21 cellular contexts compared by ENCODE assay signal in genomic region chr18:63480476-63480875, GRCh38. TPM values are rescaled to one million over a fixed set of nuclear protein-coding genes. Genes with fewer than 3 reads are reported as not detected.
DNase-seq lines count a peak whose midpoint lies in the region; FAIRE-seq and TF ChIP-seq lines count a peak whose summit lies in the region.
"Had no signal": no experiment of that assay in that cellular context is flagged by ENCODE, and none has a peak within 500 bp of the region (broad histone marks: within the 10 kb centered on the region; RNA-seq: fewer than 3 reads in every experiment).

No MANE protein-coding gene starts in this region.

- BruUV-seq in MCF 10A (replicated peaks; lab: Mats Ljungman, UMichigan): no TSS peak

- WGBS in suprapubic skin: 83% methylated on average over 1 of the region's 1 CpG
- 61 to 82% (median 71%) methylated on average over 1 of the region's 1 CpG for whole genome bisulfite sequencing in adrenal gland, 4 donors
- WGBS in ovary, 3 donors: 81 to 92% (median 89%) methylated on average over 1 of the region's 1 CpG

- intact Hi-C loops in MCF 10A (cut with micrococcal nuclease): no loop called here
- intact Hi-C loops in breast epithelium (cut with DNase I; ENCODE audit: low total_unique reads): no loop called here
- intact Hi-C loops in adrenal gland (cut with DNase I): no loop called here
- intact Hi-C loops in ovary (cut with DNase I): no loop called here

- no peaks in the 10 kb centered on the region for H3K27me3 Mint-ChIP-seq in MCF 10A (ENCODE audit: insufficient read depth, unreplicated experiment)

- no peak overlapping the region for H2AFZ ChIP-seq in keratinocyte (ENCODE audit: control insufficient read depth, low read length)

- CTCF ChIA-PET in MCF 10A (lab: Yijun Ruan, JAX): interaction anchor here (3.8 kb wide), 1 partner anchor 41 kb away, joined by 30 read pairs; no protein-coding TSS in a partner anchor

- POLR2A ChIA-PET in MCF 10A (lab: Yijun Ruan, JAX): interaction anchor here (0.9 to 14.1 kb wide), 13 partner anchors 8 to 116 kb away, joined by 3 to 863 read pairs (median 23); partner anchors contain the start of gene VPS4B

- peaks cover 68% of the 10 kb centered on the region for H3K36me3 Mint-ChIP-seq in MCF 10A (ENCODE audit: insufficient read depth, unreplicated experiment)
- H3K36me3 Mint-ChIP-seq: CD14-positive monocyte; CD8-positive, alpha-beta T cell had no signal

- peak overlapping the region; percentile 100 for H3K9ac ChIP-seq in keratinocyte (ENCODE audit: control insufficient read depth, extremely low read depth, insufficient read depth, low read length)

- peak; percentile 40 for DNase-seq in MCF 10A (ENCODE audit: unreplicated experiment)
- DNase-seq in breast epithelium (ENCODE audit: low spot score in 2 of 2): no peak
- peak; percentile 18 for DNase-seq in bronchial epithelial cell (ENCODE audit: low read depth)
- no peak for DNase-seq in keratinocyte (ENCODE audit: low read depth, low spot score)
- DNase-seq in suprapubic skin (ENCODE audit: low spot score in 2 of 2): no peak
- no peak for DNase-seq in adrenal gland
- no peak for DNase-seq in ovary
- no peak for DNase-seq in NCI-H2081 treated with DMSO at 0.1 percent for 48 hours (lab: John Stamatoyannopoulos, UW)
- DNase-seq: CD8-positive, alpha-beta T cell; COR-L47; DND-41; GDM1; HCEC 1CT; HFFc6 had no signal

- H3K9me3 Mint-ChIP-seq in MCF 10A (ENCODE audit: unreplicated experiment): no peaks in the 10 kb centered on the region
- H3K9me3 Mint-ChIP-seq: CD14-positive monocyte; CD8-positive, alpha-beta T cell; HFFc6 had no signal

- H3K27ac Mint-ChIP-seq in MCF 10A (ENCODE audit: low read depth, unreplicated experiment): no peak overlapping the region
- H3K27ac Mint-ChIP-seq: CD14-positive monocyte; CD8-positive, alpha-beta T cell; HFFc6 had no signal

- H3K4me2 ChIP-seq in keratinocyte (ENCODE audit: control insufficient read depth, extremely low read depth, insufficient read depth, low read depth, low read length): peak overlapping the region; percentile 79

- H3K9me1 ChIP-seq in keratinocyte (ENCODE audit: control insufficient read depth, extremely low read depth, insufficient read depth, low read length): peaks cover 2% of the 10 kb centered on the region

- H3K27me3 ChIP-seq in breast epithelium (no peaks in the 10 kb centered on the region), bronchial epithelial cell (ENCODE audit: control insufficient read depth, insufficient read depth, low read length) (no peaks in the 10 kb centered on the region), keratinocyte (ENCODE audit: control insufficient read depth, extremely low read depth, insufficient read depth, low read length) (no peaks in the 10 kb centered on the region), suprapubic skin (no peaks in the 10 kb centered on the region), adrenal gland (no peaks in the 10 kb centered on the region), ovary (no peaks in the 10 kb centered on the region)

- H3K4me3 ChIP-seq in breast epithelium (peak overlapping the region in 1 of 3 donors; percentile 25), bronchial epithelial cell (ENCODE audit: low read depth, low read length) (peak overlapping the region; percentile 69), keratinocyte (ENCODE audit: control insufficient read depth in 2 of 3, extremely low read depth in 1 of 3, insufficient read depth in 2 of 3, low read depth in 1 of 3, low read length in 3 of 3) (peak overlapping the region; percentile 79 to 98 (median 96)), suprapubic skin (peak overlapping the region; percentile 5), adrenal gland (no peak overlapping the region), ovary (no peak overlapping the region)

- H3K4me3 Mint-ChIP-seq in MCF 10A (ENCODE audit: unreplicated experiment): peak overlapping the region; percentile 95
- H3K4me3 Mint-ChIP-seq: CD14-positive monocyte; CD8-positive, alpha-beta T cell; HFFc6 had no signal

- TF ChIP-seq POLR2A in breast epithelium (IDR thresholded peaks at IDR 0.05): no peak
- no peak for TF ChIP-seq POLR2A in suprapubic skin (IDR thresholded peaks at IDR 0.05)
- no peak for TF ChIP-seq POLR2A in adrenal gland (IDR thresholded peaks at IDR 0.05)
- TF ChIP-seq POLR2A in ovary (IDR thresholded peaks at IDR 0.05): no peak

- peaks cover 49% of the 10 kb centered on the region for H4K20me1 ChIP-seq in keratinocyte (ENCODE audit: control insufficient read depth, extremely low read depth, insufficient read depth, low read length)

- TF ChIP-seq EP300 in suprapubic skin (IDR thresholded peaks at IDR 0.05): no peak
- TF ChIP-seq EP300 in ovary (IDR thresholded peaks at IDR 0.05): no peak

- no peaks in the 10 kb centered on the region for H3K4me1 ChIP-seq in breast epithelium
- H3K4me1 ChIP-seq in keratinocyte (ENCODE audit: control insufficient read depth, extremely low read depth, insufficient read depth, low read length): peaks cover 40% of the 10 kb centered on the region
- H3K4me1 ChIP-seq in suprapubic skin: peaks cover 30% of the 10 kb centered on the region
- H3K4me1 ChIP-seq in adrenal gland (replicated peaks in 1 of 2): no peaks in the 10 kb centered on the region
- H3K4me1 ChIP-seq in ovary (ENCODE audit: insufficient read depth): no peaks in the 10 kb centered on the region

- H3K27ac ChIP-seq in breast epithelium (no peak overlapping the region), keratinocyte (ENCODE audit: control insufficient read depth, insufficient read depth, low read length) (peak overlapping the region; percentile 100), suprapubic skin (no peak overlapping the region), adrenal gland (no peak overlapping the region), ovary (no peak overlapping the region)
- H3K27ac ChIP-seq: 22Rv1, HL-60 had no signal

- H3K79me2 ChIP-seq in keratinocyte (ENCODE audit: control insufficient read depth, insufficient read depth, low read length): peaks cover 88% of the 10 kb centered on the region

- H3K9me3 ChIP-seq in breast epithelium (no peaks in the 10 kb centered on the region), keratinocyte (ENCODE audit: control insufficient read depth, low read depth, low read length) (no peaks in the 10 kb centered on the region), suprapubic skin (no peaks in the 10 kb centered on the region), adrenal gland (replicated peaks in 1 of 3) (no peaks in the 10 kb centered on the region), ovary (no peaks in the 10 kb centered on the region)

- FAIRE-seq in bronchial epithelial cell (lab: Jason Lieb, UNC) (no peak), keratinocyte (lab: Jason Lieb, UNC) (peak; percentile 71)
- FAIRE-seq: GM12892, GM19239 had no signal

- dilution Hi-C loops in keratinocyte (cut with MboI; ENCODE audit: extremely low pct_ligation_motif_present, low sequenced_read_pairs): no loop called here

- TF ChIP-seq CTCF in MCF 10A (IDR thresholded peaks at IDR 0.05; ENCODE audit: unreplicated experiment) (no peak), breast epithelium (IDR thresholded peaks at IDR 0.05) (no peak), bronchial epithelial cell (IDR thresholded peaks at IDR 0.05; ENCODE audit: insufficient read depth, low read length, severe bottlenecking) (no peak), keratinocyte (optimal IDR thresholded peaks at IDR 0.05 in 1 of 3, IDR thresholded peaks at IDR 0.05 in 1 of 3, conservative IDR thresholded peaks at IDR 0.05 in 1 of 3; ENCODE audit: extremely low read depth in 1 of 3, insufficient read depth in 2 of 3, low read length in 3 of 3) (no peak), suprapubic skin (IDR thresholded peaks at IDR 0.05) (no peak), adrenal gland (IDR thresholded peaks at IDR 0.05) (no peak), ovary (IDR thresholded peaks at IDR 0.05) (no peak)

- H3K36me3 ChIP-seq in breast epithelium (no peaks in the 10 kb centered on the region), bronchial epithelial cell (ENCODE audit: control insufficient read depth, insufficient read depth, low read length) (peaks cover 28% of the 10 kb centered on the region), keratinocyte (ENCODE audit: control insufficient read depth in 2 of 2, extremely low read depth in 1 of 2, insufficient read depth in 2 of 2, low read length in 2 of 2) (peaks cover 22 to 69% of the 10 kb centered on the region in 2 experiments), suprapubic skin (peaks cover 9% of the 10 kb centered on the region), adrenal gland (replicated peaks in 1 of 2) (no peaks in the 10 kb centered on the region), ovary (no peaks in the 10 kb centered on the region)

- H3K4me1 Mint-ChIP-seq in MCF 10A (ENCODE audit: insufficient read depth, unreplicated experiment): peaks cover 33% of the 10 kb centered on the region

RNA-seq across cellular contexts. Expression of gene SERPINB5, which starts 3.7 kb away (rescaled TPM):
- total RNA-seq in MCF 10A (2022) (254 and 330 TPM in 2 replicates), breast epithelium (10 to 100 TPM in 2 of 3 donors, not detected in 1; 12.6 to 17.4 TPM), bronchial epithelial cell (440 and 513 TPM in 2 replicates), suprapubic skin (100 to 1,000 TPM; 158 to 658 (median 458) TPM), adrenal gland (under 1 TPM in 1 of 8 donors, not detected in 7; 0.29 TPM), ovary (under 1 TPM in 2 of 7 donors, not detected in 5; 0.23 to 0.31 TPM)
- polyA plus RNA-seq in keratinocyte (473 to 1,046 TPM (median 833 TPM) in 3 replicates), adrenal gland (under 1 TPM in 1 of 3 donors, not detected in 2; 0.07 TPM), ovary (under 1 TPM in 1 of 2 donors, not detected in 1; 0.02 TPM)
- 893 TPM for polyA plus RNA-seq in keratinocyte (2011; ENCODE audit: low read depth)
- polyA plus RNA-seq in keratinocyte (2011; cell fraction: cytosol; rRNA removed): 409 and 854 TPM in 2 replicates
- 649 and 704 TPM in 2 replicates for polyA plus RNA-seq in keratinocyte (2011; cell fraction: nucleus; rRNA removed)
- polyA plus RNA-seq in keratinocyte (2012; ENCODE audit: low replicate concordance): 411 and 634 TPM in 2 replicates
- polyA minus RNA-seq in keratinocyte: 161 to 710 TPM (median 697 TPM) in 3 replicates
- polyA minus RNA-seq in keratinocyte (2011; cell fraction: cytosol; rRNA and poly(A)+ RNA removed): 416 TPM
- 521 and 945 TPM in 2 replicates for polyA minus RNA-seq in keratinocyte (2011; cell fraction: nucleus; rRNA and poly(A)+ RNA removed)
- total RNA-seq: CD8-positive, alpha-beta T cell; H4; HFFc6 had no signal
- polyA plus RNA-seq: BJ, CD14-positive monocyte had no signal

RNA-seq across cellular contexts. Expression of gene VPS4B, which starts 58.2 kb away (rescaled TPM):
- total RNA-seq in MCF 10A (2022): 67.8 and 89.8 TPM in 2 replicates
- total RNA-seq in breast epithelium: 10 to 100 TPM; 34.1 to 61.5 (median 35.7) TPM
- total RNA-seq in bronchial epithelial cell: 120 and 167 TPM in 2 replicates
- 45.7 to 65.3 TPM (median 54.9 TPM) in 3 replicates for polyA plus RNA-seq in keratinocyte
- polyA plus RNA-seq in keratinocyte (2011; ENCODE audit: low read depth): 311 TPM
- polyA plus RNA-seq in keratinocyte (2011; cell fraction: cytosol; rRNA removed): 39.0 and 67.0 TPM in 2 replicates
- polyA plus RNA-seq in keratinocyte (2011; cell fraction: nucleus; rRNA removed): 43.0 and 57.6 TPM in 2 replicates
- polyA plus RNA-seq in keratinocyte (2012; ENCODE audit: low replicate concordance): 52.6 and 69.5 TPM in 2 replicates
- 24.1 to 38.5 TPM (median 36.9 TPM) in 3 replicates for polyA minus RNA-seq in keratinocyte
- 78.7 TPM for polyA minus RNA-seq in keratinocyte (2011; cell fraction: cytosol; rRNA and poly(A)+ RNA removed)
- 47.6 and 68.5 TPM in 2 replicates for polyA minus RNA-seq in keratinocyte (2011; cell fraction: nucleus; rRNA and poly(A)+ RNA removed)
- 10 to 100 TPM; 43.7 to 49.8 (median 44.6) TPM for total RNA-seq in suprapubic skin
- 10 to 100 TPM; 15.0 to 58.5 (median 36.1) TPM for total RNA-seq in adrenal gland
- 10 to 100 TPM in 1 of 3 donors, 1 to 10 TPM in 2; 6.6 to 44.4 (median 9.4) TPM for polyA plus RNA-seq in adrenal gland
- 10 to 100 TPM; 20.7 to 43.4 (median 36.2) TPM for total RNA-seq in ovary
- polyA plus RNA-seq in ovary: 10 to 100 TPM; 18.6 to 27.5 TPM

Comparison
In these comparisons a context has a peak if more than half of its experiments do, and no peak if none do; other contexts are left out.
1. DNase-seq: peak in MCF 10A (single experiment) and bronchial epithelial cell (single experiment); none in breast epithelium (0 of 2), keratinocyte (single experiment), suprapubic skin (0 of 2), adrenal gland (0 of 7), ovary (0 of 5) and NCI-H2081 treated with DMSO at 0.1 percent for 48 hours (single experiment).
2. RNA of gene SERPINB5, which starts 3.7 kb away (total RNA-seq): 158 to 658 TPM in suprapubic skin, 440 to 513 TPM in bronchial epithelial cell and 254 to 330 TPM in MCF 10A; 12.6 to 17.4 TPM in breast epithelium, 0.29 TPM in adrenal gland and 0.23 to 0.31 TPM in ovary; every median in the first group is over 4 times any median in the second.
3. H3K4me3 ChIP-seq: peak in bronchial epithelial cell (single experiment), keratinocyte (3 of 3) and suprapubic skin (single experiment); none in adrenal gland (0 of 4) and ovary (single experiment).